13 cellular contexts compared by ENCODE assay signal in the genomic region with DNA sequence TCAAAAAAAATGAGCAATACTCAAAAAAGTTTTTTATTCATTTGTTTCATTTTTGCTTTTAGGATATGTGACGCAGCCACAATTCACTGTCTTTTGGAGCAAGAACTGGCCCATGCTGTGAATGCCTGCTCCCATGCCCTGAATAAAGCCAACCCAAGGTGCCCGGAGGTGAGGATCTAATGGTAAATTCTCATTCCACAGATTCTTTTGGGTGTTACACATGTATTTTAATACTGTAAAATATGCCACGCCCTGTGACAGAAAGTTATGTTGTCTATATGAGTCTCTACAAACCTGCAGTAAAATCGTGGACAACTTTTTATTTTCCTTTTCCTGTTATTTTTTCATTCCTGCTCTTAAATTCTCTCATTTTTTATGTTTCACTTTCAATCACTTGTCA. TPM values are rescaled to one million over a fixed set of nuclear protein-coding genes. Genes with fewer than 3 reads are reported as not detected.
DNase-seq lines count a peak whose midpoint lies in the region; ATAC-seq, FAIRE-seq and TF ChIP-seq lines count a peak whose summit lies in the region.
"Had no signal": no experiment of that assay in that cellular context is flagged by ENCODE, and none has a peak within 500 bp of the region (broad histone marks: within the 10 kb centered on the region; RNA-seq: fewer than 3 reads in every experiment).

No MANE protein-coding gene starts in this region.

- no peak for TF ChIP-seq RAD21 in HCT116 (IDR thresholded peaks at IDR 0.05; ENCODE audit: low read depth)

- no peak overlapping the region for H3K4me3 ChIP-seq in HCT116 (replicated peaks in 1 of 2; ENCODE audit: low read depth in 1 of 2, low read length in 2 of 2)
- H3K4me3 ChIP-seq in PC-3 (ENCODE audit: low read length) = peak overlapping the region; percentile 9; the same call in 1 of the 2 replicates
- H3K4me3 ChIP-seq in mammary epithelial cell (replicated peaks in 1 of 3; ENCODE audit: insufficient read depth in 1 of 3, low read depth in 2 of 3, low read length in 3 of 3) = no peak overlapping the region
- H3K4me3 ChIP-seq in keratinocyte (ENCODE audit: control insufficient read depth in 2 of 3, extremely low read depth in 1 of 3, insufficient read depth in 2 of 3, low read depth in 1 of 3, low read length in 3 of 3) = peak overlapping the region in 2 of 3 experiments; percentile 11
- no peak overlapping the region for H3K4me3 ChIP-seq in effector memory CD4-positive, alpha-beta T cell (ENCODE audit: insufficient read depth, low read depth, low read length, poor library complexity, severe bottlenecking)

- no peak for DNase-seq in HCT116 (ENCODE audit: low read depth, low spot score)
- DNase-seq in PC-3 = peak; percentile 63
- DNase-seq in mammary epithelial cell = peak; percentile 21
- DNase-seq in keratinocyte (ENCODE audit: low read depth, low spot score) = peak; percentile 35
- no peak for DNase-seq in activated naive CD4-positive, alpha-beta T cell treated with Interleukin-2 at 50 U/mL for 16 hours
- no peak for DNase-seq in effector memory CD4-positive, alpha-beta T cell
- DNase-seq in ecto neural progenitor cell (ENCODE audit: low spot score) = no peak
- DNase-seq: CD8-positive, alpha-beta T cell; COR-L47; DND-41; GF-D8; HCEC 1CT had no signal

- 0 out of 4 replicates have a peak, but pooled peaks cover 0 to 4% of the 10 kb centered on the region in 2 experiments for H3K36me3 ChIP-seq in HCT116 (ENCODE audit: control insufficient read depth in 1 of 2, insufficient read depth in 2 of 2, low read length in 2 of 2)
- H3K36me3 ChIP-seq in PC-3 (ENCODE audit: low read depth, low read length) = peaks cover 14% of the 10 kb centered on the region
- H3K36me3 ChIP-seq in mammary epithelial cell (ENCODE audit: insufficient read depth, low read length) = peaks cover 26% of the 10 kb centered on the region
- peaks cover 15 to 21% of the 10 kb centered on the region in 2 experiments for H3K36me3 ChIP-seq in keratinocyte (ENCODE audit: control insufficient read depth in 2 of 2, extremely low read depth in 1 of 2, insufficient read depth in 2 of 2, low read length in 2 of 2)
- H3K36me3 ChIP-seq in effector memory CD4-positive, alpha-beta T cell (ENCODE audit: control insufficient read depth, insufficient read depth, low read length) = peaks cover 19% of the 10 kb centered on the region

- peaks cover 0 to 9% of the 10 kb centered on the region in 2 experiments; a peak in 3 of 4 replicates for H3K4me1 ChIP-seq in HCT116 (ENCODE audit: control insufficient read depth in 1 of 2, insufficient read depth in 2 of 2, low read length in 2 of 2)
- peaks cover 20% of the 10 kb centered on the region for H3K4me1 ChIP-seq in PC-3 (ENCODE audit: insufficient read depth, low read length)
- H3K4me1 ChIP-seq in mammary epithelial cell (ENCODE audit: insufficient read depth, low read length) = peaks cover 10% of the 10 kb centered on the region
- peaks cover 35% of the 10 kb centered on the region for H3K4me1 ChIP-seq in keratinocyte (ENCODE audit: control insufficient read depth, extremely low read depth, insufficient read depth, low read length)
- H3K4me1 ChIP-seq in effector memory CD4-positive, alpha-beta T cell (ENCODE audit: control insufficient read depth, insufficient read depth, low read length, poor library complexity, severe bottlenecking) = no peaks in the 10 kb centered on the region

- H3K9me1 ChIP-seq in keratinocyte (ENCODE audit: control insufficient read depth, extremely low read depth, insufficient read depth, low read length) = no peaks in the 10 kb centered on the region

- dilution Hi-C loops in mammary epithelial cell (cut with HindIII; ENCODE audit: low sequenced_read_pairs) (no loop called here), keratinocyte (cut with MboI; ENCODE audit: extremely low pct_ligation_motif_present, low sequenced_read_pairs) (no loop called here)

- H3K9me2 ChIP-seq in HCT116 (ENCODE audit: insufficient read depth) = no peaks in the 10 kb centered on the region
- H3K9me2 ChIP-seq in PC-3 (replicated peaks; ENCODE audit: low read length) = no peaks in the 10 kb centered on the region

- WGBS in mammary epithelial cell (ENCODE audit: low coverage, missing lambda C conversion rate) = 80% methylated on average over 4 of the region's 4 CpGs

- in situ Hi-C loops in mammary epithelial cell (cut with MboI; ENCODE audit: low sequenced_read_pairs in 2 of 2) = no loop called here

- intact Hi-C loops in HCT116 (cut with micrococcal nuclease) (no loop called here), PC-3 (cut with micrococcal nuclease) (loop anchor here (10.0 kb wide), 1 partner anchor 170 kb away; the partner anchor contains the start of gene DGKH), mammary epithelial cell (cut with micrococcal nuclease) (no loop called here)

- ATAC-seq in HCT116 = no peak
- ATAC-seq in PC-3 = peak; percentile 83
- ATAC-seq: CD8-positive, alpha-beta T cell had no signal

- no peaks in the 10 kb centered on the region for H3K27me3 ChIP-seq in HCT116 (ENCODE audit: insufficient read depth, low read length)
- H3K27me3 ChIP-seq in PC-3 (ENCODE audit: low read length) = no peaks in the 10 kb centered on the region
- no peaks in the 10 kb centered on the region for H3K27me3 ChIP-seq in mammary epithelial cell (ENCODE audit: insufficient read depth, low read length)
- no peaks in the 10 kb centered on the region for H3K27me3 ChIP-seq in keratinocyte (ENCODE audit: control insufficient read depth, extremely low read depth, insufficient read depth, low read length)
- H3K27me3 ChIP-seq in effector memory CD4-positive, alpha-beta T cell (replicated peaks; ENCODE audit: control insufficient read depth, insufficient read depth, low read length, poor library complexity, severe bottlenecking) = no peaks in the 10 kb centered on the region

- H2AFZ ChIP-seq in HCT116 (ENCODE audit: low read depth, low read length, poor library complexity, severe bottlenecking) = no peak overlapping the region
- H2AFZ ChIP-seq in PC-3 (ENCODE audit: low read length) = no peak overlapping the region
- no peak overlapping the region for H2AFZ ChIP-seq in mammary epithelial cell (ENCODE audit: low read depth, low read length)
- H2AFZ ChIP-seq in keratinocyte (ENCODE audit: control insufficient read depth, low read length) = no peak overlapping the region

- POLR2A ChIA-PET in HCT116 (lab: Charles Lee) = no interaction called here
- POLR2A ChIA-PET in PC-3 (lab: Charles Lee; ENCODE audit: unreplicated experiment) = no interaction called here

- BruUV-seq in HCT116 (replicated peaks; lab: Mats Ljungman, UMichigan) (no TSS peak), PC-3 (replicated peaks; lab: Mats Ljungman, UMichigan) (no TSS peak), mammary epithelial cell (replicated peaks; lab: Mats Ljungman, UMichigan) (no TSS peak)

- peak overlapping the region; percentile 16; the same call in 1 of the 2 replicates for H3K4me2 ChIP-seq in HCT116 (ENCODE audit: low read length)
- H3K4me2 ChIP-seq in PC-3 (ENCODE audit: low read length) = peak overlapping the region; percentile 39
- H3K4me2 ChIP-seq in mammary epithelial cell (ENCODE audit: insufficient read depth, low read depth, low read length) = peak overlapping the region; percentile 8
- H3K4me2 ChIP-seq in keratinocyte (ENCODE audit: control insufficient read depth, extremely low read depth, insufficient read depth, low read depth, low read length) = peak overlapping the region; percentile 61

- H4K20me1 ChIP-seq in HCT116 (ENCODE audit: insufficient read depth) (no peaks in the 10 kb centered on the region), PC-3 (ENCODE audit: low read length) (no peaks in the 10 kb centered on the region), mammary epithelial cell (ENCODE audit: insufficient read depth, low read length) (no peaks in the 10 kb centered on the region), keratinocyte (ENCODE audit: control insufficient read depth, extremely low read depth, insufficient read depth, low read length) (no peaks in the 10 kb centered on the region)

- H3F3A ChIP-seq in PC-3 (ENCODE audit: low read length, unreplicated experiment) = no peaks in the 10 kb centered on the region

- CTCF ChIA-PET in HCT116 (lab: Charles Lee) (no interaction called here), PC-3 (lab: Charles Lee) (no interaction called here), mammary epithelial cell (lab: Charles Lee; ENCODE audit: low non-redundant PET) (no interaction called here)

- H3K9me3 ChIP-seq in HCT116 (ENCODE audit: control insufficient read depth in 1 of 2, insufficient read depth in 1 of 2, low read depth in 1 of 2, low read length in 2 of 2) = no peaks in the 10 kb centered on the region
- no peaks in the 10 kb centered on the region for H3K9me3 ChIP-seq in PC-3 (ENCODE audit: low read length)
- H3K9me3 ChIP-seq in mammary epithelial cell (replicated peaks; ENCODE audit: insufficient read depth, low read length) = peaks cover 4% of the 10 kb centered on the region
- peaks cover 2% of the 10 kb centered on the region for H3K9me3 ChIP-seq in keratinocyte (ENCODE audit: control insufficient read depth, low read depth, low read length)
- H3K9me3 ChIP-seq in effector memory CD4-positive, alpha-beta T cell (ENCODE audit: control insufficient read depth, low read length) = no peaks in the 10 kb centered on the region

- H3K9ac ChIP-seq in HCT116 (ENCODE audit: low read length) = no peak overlapping the region
- no peak overlapping the region for H3K9ac ChIP-seq in PC-3 (ENCODE audit: low read length)
- H3K9ac ChIP-seq in mammary epithelial cell (ENCODE audit: insufficient read depth, low read length) = no peak overlapping the region
- peak overlapping the region; percentile 34 for H3K9ac ChIP-seq in keratinocyte (ENCODE audit: control insufficient read depth, extremely low read depth, insufficient read depth, low read length)

- TF ChIP-seq CTCF in HCT116 (IDR thresholded peaks at IDR 0.05 in 2 of 3, conservative IDR thresholded peaks at IDR 0.05 in 1 of 3; ENCODE audit: borderline replicate concordance in 1 of 3, insufficient read depth in 1 of 3, low read depth in 2 of 3, low read length in 2 of 3) = no peak
- no peak for TF ChIP-seq CTCF in PC-3 (conservative IDR thresholded peaks at IDR 0.05; ENCODE audit: low read depth, low read length)
- TF ChIP-seq CTCF in mammary epithelial cell (conservative IDR thresholded peaks at IDR 0.05 in 1 of 2, IDR thresholded peaks at IDR 0.05 in 1 of 2; ENCODE audit: extremely low read depth in 1 of 2, insufficient read depth in 1 of 2, low read depth in 1 of 2, low read length in 2 of 2) = no peak
- no peak for TF ChIP-seq CTCF in keratinocyte (optimal IDR thresholded peaks at IDR 0.05 in 1 of 3, IDR thresholded peaks at IDR 0.05 in 1 of 3, conservative IDR thresholded peaks at IDR 0.05 in 1 of 3; ENCODE audit: extremely low read depth in 1 of 3, insufficient read depth in 2 of 3, low read length in 3 of 3)

- H3K27ac ChIP-seq in HCT116 (ENCODE audit: low read depth, low read length) (no peak overlapping the region), PC-3 (ENCODE audit: low read length) (no peak overlapping the region), mammary epithelial cell (ENCODE audit: insufficient read depth, low read depth, low read length) (no peak overlapping the region), keratinocyte (ENCODE audit: control insufficient read depth, insufficient read depth, low read length) (peak overlapping the region; percentile 10)
- no peak overlapping the region for H3K27ac ChIP-seq in effector memory CD4-positive, alpha-beta T cell (ENCODE audit: insufficient read depth, low read length, poor library complexity, severe bottlenecking)

- TF ChIP-seq POLR2A in HCT116 (IDR thresholded peaks at IDR 0.05; ENCODE audit: borderline replicate concordance, extremely low read depth, insufficient read depth, insufficient read length) = no peak

- RAD21 ChIA-PET in HCT116 (lab: Charles Lee; ENCODE audit: low non-redundant PET in 1 of 2, low total read pairs in 2 of 2, uncharacterized antibody in 2 of 2, unreplicated experiment in 2 of 2) = no interaction called here

- peak; percentile 84 for FAIRE-seq in keratinocyte (lab: Jason Lieb, UNC)
- FAIRE-seq: D721Med had no signal

- H3K79me2 ChIP-seq in HCT116 (ENCODE audit: insufficient read depth, low read length) (no peaks in the 10 kb centered on the region), PC-3 (ENCODE audit: low read length) (no peaks in the 10 kb centered on the region), mammary epithelial cell (ENCODE audit: insufficient read depth, low read length) (no peaks in the 10 kb centered on the region), keratinocyte (ENCODE audit: control insufficient read depth, insufficient read depth, low read length) (no peaks in the 10 kb centered on the region)

RNA-seq across cellular contexts. Expression of gene AKAP11, which starts 57.5 kb away (rescaled TPM):
- 21.7 TPM for total RNA-seq in HCT116 (2021; ENCODE audit: unreplicated experiment)
- polyA plus RNA-seq in HCT116 (2012) = 3.9 and 5.6 TPM in 2 replicates
- total RNA-seq in PC-3 (2014; rRNA removed) = 5.2 and 7.2 TPM in 2 replicates
- total RNA-seq in mammary epithelial cell = 10 to 100 TPM; 28.5 to 28.6 TPM
- 12.8 TPM for polyA plus RNA-seq in mammary epithelial cell
- 21.7 TPM for polyA minus RNA-seq in mammary epithelial cell
- 11.9 to 17.4 TPM (median 15.0 TPM) in 3 replicates for polyA plus RNA-seq in keratinocyte
- 7.5 TPM for polyA plus RNA-seq in keratinocyte (2011; ENCODE audit: low read depth)
- 7.1 and 15.4 TPM in 2 replicates for polyA plus RNA-seq in keratinocyte (2011; cell fraction: cytosol; rRNA removed)
- 18.8 and 24.0 TPM in 2 replicates for polyA plus RNA-seq in keratinocyte (2011; cell fraction: nucleus; rRNA removed)
- polyA plus RNA-seq in keratinocyte (2012; ENCODE audit: low replicate concordance) = 9.4 and 10.3 TPM in 2 replicates
- polyA minus RNA-seq in keratinocyte = 6.7 to 33.6 TPM (median 23.3 TPM) in 3 replicates
- 15.2 TPM for polyA minus RNA-seq in keratinocyte (2011; cell fraction: cytosol; rRNA and poly(A)+ RNA removed)
- 26.5 and 55.1 TPM in 2 replicates for polyA minus RNA-seq in keratinocyte (2011; cell fraction: nucleus; rRNA and poly(A)+ RNA removed)

Comparison
In these comparisons a context has a peak if more than half of its experiments do, and no peak if none do; other contexts are left out.
1. DNase-seq: peak in PC-3 (single experiment), mammary epithelial cell (single experiment) and keratinocyte (single experiment); none in HCT116 (single experiment), activated naive CD4-positive, alpha-beta T cell treated with Interleukin-2 at 50 U/mL for 16 hours (single experiment), effector memory CD4-positive, alpha-beta T cell (0 of 3) and ecto neural progenitor cell (single experiment).
2. H3K4me2 ChIP-seq: peak in every context shown above with its lines; median percentile 61 in keratinocyte; 39 in PC-3; 16 in HCT116; 8 in mammary epithelial cell.
3. H3K4me3 ChIP-seq: peak in PC-3 (single experiment) and keratinocyte (2 of 3); none in HCT116 (0 of 2), mammary epithelial cell (0 of 3) and effector memory CD4-positive, alpha-beta T cell (single experiment).